ENCODE assay signal across 26 cellular contexts in the genomic region with DNA sequence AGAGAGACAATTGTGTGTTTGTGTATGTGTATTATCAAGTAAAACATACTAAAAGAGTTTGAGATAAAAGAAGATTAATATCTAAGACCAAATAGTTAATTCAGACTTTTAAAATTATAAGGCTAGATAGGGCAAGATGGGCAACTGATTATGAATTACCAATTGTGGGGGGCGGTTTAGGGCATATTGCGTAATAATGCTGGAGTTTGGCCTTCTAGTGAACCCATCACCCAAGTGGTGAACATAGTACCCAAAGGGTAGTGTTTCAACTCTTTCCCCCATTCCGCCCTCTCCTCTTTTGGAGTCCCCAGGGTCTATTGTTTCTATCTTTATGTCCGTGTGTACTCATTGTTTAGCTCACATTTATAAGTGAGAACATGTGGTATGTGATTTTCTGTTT.
"Had no signal": no experiment of that assay in that cellular context is flagged by ENCODE, and none has a peak within 500 bp of the region (broad histone marks: within the 10 kb centered on the region; RNA-seq: fewer than 3 reads in every experiment).

No MANE protein-coding gene starts in this region.

- H3K9me3 ChIP-seq: esophagus squamous epithelium, gastrocnemius medialis, heart right ventricle, left lung, lower lobe of right lung, mucosa of descending colon had no signal

- H3K4me3 ChIP-seq: coronary artery, dorsolateral prefrontal cortex, esophagus squamous epithelium, gastrocnemius medialis, heart right ventricle, left lung, lower lobe of right lung, mucosa of descending colon had no signal

- H3K27me3 ChIP-seq: dorsolateral prefrontal cortex, esophagus squamous epithelium, gastrocnemius medialis, heart right ventricle, left lung had no signal

- ATAC-seq: esophagus mucosa, gastrocnemius medialis, heart right ventricle, left cardiac atrium, left lung, left ventricle myocardium superior, lower lobe of right lung, mucosa of descending colon had no signal

- DNase-seq: dermis blood vessel endothelial cell; dorsolateral prefrontal cortex; effector CD4-positive, alpha-beta T cell; effector memory CD4-positive, alpha-beta T cell; erythroblast; esophagus squamous epithelium; foreskin fibroblast; foreskin melanocyte; gastrocnemius medialis; glutamatergic neuron; head of caudate nucleus; heart right ventricle; hippocampal formation; left cardiac atrium; left lung; left ventricle myocardium superior; lower lobe of right lung; mesenchymal stem cell; mucosa of descending colon had no signal

- H3K4me1 ChIP-seq: esophagus squamous epithelium, left lung had no signal

- FAIRE-seq: colon, endothelial cell of umbilical vein, islet of Langerhans, keratinocyte had no signal

- H3K27ac ChIP-seq: coronary artery, dorsolateral prefrontal cortex, epithelial cell of prostate, esophagus squamous epithelium, gastrocnemius medialis, heart right ventricle, left lung, lower lobe of right lung had no signal
